22 cellular contexts compared by ENCODE assay signal in genomic region chr2:42068571-42069178, GRCh38.
"Had no signal": no experiment of that assay in that cellular context is flagged by ENCODE, and none has a peak within 500 bp of the region (broad histone marks: within the 10 kb centered on the region; RNA-seq: fewer than 3 reads in every experiment).

No MANE protein-coding gene starts in this region.

- H3K4me3 ChIP-seq: adrenal gland, ascending aorta, gastrocnemius medialis, heart left ventricle, mucosa of descending colon, smooth muscle cell, transverse colon, uterus had no signal

- ATAC-seq: esophagus mucosa; gastrocnemius medialis; left cardiac atrium; mucosa of descending colon; sciatic nerve; stimulated activated naive B cell treated with anti-CD40 and anti-IgM and Interleukin-4, amounts not matched to agents 10 μg/mL and 1 μg/mL and 100 μg/mL, for 72 hours had no signal

- H3K9me3 ChIP-seq: adrenal gland, ascending aorta, gastrocnemius medialis, mucosa of descending colon, transverse colon, uterus had no signal

- H3K27ac ChIP-seq: adrenal gland, brain microvascular endothelial cell, gastrocnemius medialis, heart left ventricle, uterus had no signal

- H3K27me3 ChIP-seq: adrenal gland, ascending aorta, brain microvascular endothelial cell, gastrocnemius medialis, heart left ventricle, transverse colon, uterus had no signal

- H3K36me3 ChIP-seq: adrenal gland, ascending aorta, brain microvascular endothelial cell, gastrocnemius medialis, heart left ventricle, transverse colon, uterus had no signal

- H3K4me1 ChIP-seq: uterus had no signal

- DNase-seq: activated CD4-positive, alpha-beta T cell treated with anti-CD3 and anti-CD28 coated beads for 1 hour; activated naive CD4-positive, alpha-beta T cell; activated T-cell treated with anti-CD3 and anti-CD28 coated beads, Interleukin-2, amount 50 U/mL, for 1 hour; adrenal gland; brain microvascular endothelial cell; caudate nucleus; effector CD4-positive, alpha-beta T cell; gastrocnemius medialis; heart left ventricle; islet precursor cell; left cardiac atrium; mucosa of descending colon; occipital lobe; stimulated activated CD4-positive, alpha-beta T cell treated with anti-CD3 and anti-CD28 coated beads, Interleukin-2, amount 100 ng/mL, for 48 hours; stimulated activated CD8-positive, alpha-beta memory T cell treated with anti-CD3 and anti-CD28 coated beads, Interleukin-4, amount 100 ng/mL, for 48 hours; stimulated activated naive B cell treated with anti-CD40 and anti-IgM and Interleukin-4, amounts not matched to agents 10 μg/mL and 1 μg/mL and 100 μg/mL, for 72 hours; transverse colon; uterus had no signal
